ENCODE assay signal across 1 cellular context in genomic region chr2:128321784-128322650, GRCh38.
TF ChIP-seq lines count a peak whose summit lies in the region.

No MANE protein-coding gene starts in this region.

TF ChIP-seq in H1, 55 proteins besides CTCF, POLR2A, EP300 and RAD21 (continued from another document):
- no peak for TF ChIP-seq SUZ12 (IDR thresholded peaks at IDR 0.05; ENCODE audit: low read length)
- TF ChIP-seq ASH2L (IDR thresholded peaks at IDR 0.05; ENCODE audit: low read length) = peak; percentile 36
- no peak for TF ChIP-seq NRF1 (IDR thresholded peaks at IDR 0.05; ENCODE audit: low read depth, low read length)
- no peak for TF ChIP-seq SIRT6 (IDR thresholded peaks at IDR 0.05; ENCODE audit: low read length)
- no peak; the same call in 1 of the 2 replicates for TF ChIP-seq CHD2 (IDR thresholded peaks at IDR 0.05; ENCODE audit: low read length)
- no peak for TF ChIP-seq KDM1A (IDR thresholded peaks at IDR 0.05; ENCODE audit: borderline replicate concordance, low read length)
- TF ChIP-seq SIX5 (IDR thresholded peaks at IDR 0.05; ENCODE audit: low read depth, low read length) = no peak
- TF ChIP-seq SRF (IDR thresholded peaks at IDR 0.05; ENCODE audit: low read depth, low read length) = 0 out of 2 replicates have a peak, but pooled peaks have one; percentile 6
- no peak for TF ChIP-seq CBX8 (IDR thresholded peaks at IDR 0.05; ENCODE audit: borderline replicate concordance, low read depth, low read length)
- no peak for TF ChIP-seq CHD7 (IDR thresholded peaks at IDR 0.05; ENCODE audit: insufficient replicate concordance, low read length)
- TF ChIP-seq TAF1 (IDR thresholded peaks at IDR 0.05; ENCODE audit: low read depth, low read length) = peak; percentile 80
- TF ChIP-seq YY1 (IDR thresholded peaks at IDR 0.05; ENCODE audit: low read depth, low read length) = peak; percentile 26; the same call in 1 of the 2 replicates
- no peak for TF ChIP-seq CTBP2 (IDR thresholded peaks at IDR 0.05; ENCODE audit: borderline replicate concordance, insufficient read depth, insufficient read length, low read length)
- TF ChIP-seq GTF2F1 (IDR thresholded peaks at IDR 0.05; ENCODE audit: borderline replicate concordance, low read depth, low read length) = no peak
- peak; percentile 88 for TF ChIP-seq BACH1 (IDR thresholded peaks at IDR 0.05; ENCODE audit: low read length)
- TF ChIP-seq ZNF274 (IDR thresholded peaks at IDR 0.05; ENCODE audit: borderline replicate concordance, extremely low read depth, low read length) = no peak
- TF ChIP-seq, protein P1, sequence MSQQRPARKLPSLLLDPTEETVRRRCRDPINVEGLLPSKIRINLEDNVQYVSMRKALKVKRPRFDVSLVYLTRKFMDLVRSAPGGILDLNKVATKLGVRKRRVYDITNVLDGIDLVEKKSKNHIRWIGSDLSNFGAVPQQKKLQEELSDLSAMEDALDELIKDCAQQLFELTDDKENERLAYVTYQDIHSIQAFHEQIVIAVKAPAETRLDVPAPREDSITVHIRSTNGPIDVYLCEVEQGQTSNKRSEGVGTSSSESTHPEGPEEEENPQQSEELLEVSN (IDR thresholded peaks at IDR 0.05) = peak; percentile 42; the same call in 1 of the 2 replicates
- 0 out of 4 replicates have a peak, but pooled peaks have one; percentile 3 to 64 for TF ChIP-seq SIN3A (conservative IDR thresholded peaks at IDR 0.05 in 1 of 2, IDR thresholded peaks at IDR 0.05 in 1 of 2; ENCODE audit: low read depth in 1 of 2, low read length in 2 of 2)
- TF ChIP-seq SAP30 (IDR thresholded peaks at IDR 0.05; ENCODE audit: insufficient read depth, insufficient replicate concordance, low read length) = no peak
- TF ChIP-seq, protein P2, sequence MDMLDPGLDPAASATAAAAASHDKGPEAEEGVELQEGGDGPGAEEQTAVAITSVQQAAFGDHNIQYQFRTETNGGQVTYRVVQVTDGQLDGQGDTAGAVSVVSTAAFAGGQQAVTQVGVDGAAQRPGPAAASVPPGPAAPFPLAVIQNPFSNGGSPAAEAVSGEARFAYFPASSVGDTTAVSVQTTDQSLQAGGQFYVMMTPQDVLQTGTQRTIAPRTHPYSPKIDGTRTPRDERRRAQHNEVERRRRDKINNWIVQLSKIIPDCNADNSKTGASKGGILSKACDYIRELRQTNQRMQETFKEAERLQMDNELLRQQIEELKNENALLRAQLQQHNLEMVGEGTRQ (IDR thresholded peaks at IDR 0.05; ENCODE audit: low read length) = no peak
- TF ChIP-seq POLR2AphosphoS5 (IDR thresholded peaks at IDR 0.05; ENCODE audit: low read depth, low read length) = peak; percentile 35; the same call in 1 of the 2 replicates
- TF ChIP-seq SP2 (IDR thresholded peaks at IDR 0.05; ENCODE audit: low read length) = no peak
- TF ChIP-seq, protein P3, sequence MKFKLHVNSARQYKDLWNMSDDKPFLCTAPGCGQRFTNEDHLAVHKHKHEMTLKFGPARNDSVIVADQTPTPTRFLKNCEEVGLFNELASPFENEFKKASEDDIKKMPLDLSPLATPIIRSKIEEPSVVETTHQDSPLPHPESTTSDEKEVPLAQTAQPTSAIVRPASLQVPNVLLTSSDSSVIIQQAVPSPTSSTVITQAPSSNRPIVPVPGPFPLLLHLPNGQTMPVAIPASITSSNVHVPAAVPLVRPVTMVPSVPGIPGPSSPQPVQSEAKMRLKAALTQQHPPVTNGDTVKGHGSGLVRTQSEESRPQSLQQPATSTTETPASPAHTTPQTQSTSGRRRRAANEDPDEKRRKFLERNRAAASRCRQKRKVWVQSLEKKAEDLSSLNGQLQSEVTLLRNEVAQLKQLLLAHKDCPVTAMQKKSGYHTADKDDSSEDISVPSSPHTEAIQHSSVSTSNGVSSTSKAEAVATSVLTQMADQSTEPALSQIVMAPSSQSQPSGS (IDR thresholded peaks at IDR 0.05; ENCODE audit: low read length) = no peak
- TF ChIP-seq POU5F1 (IDR thresholded peaks at IDR 0.05; ENCODE audit: low read depth, low read length) = no peak
- no peak for TF ChIP-seq KDM5A (IDR thresholded peaks at IDR 0.05; ENCODE audit: low read length)
- peak; percentile 44; the same call in 1 of the 2 replicates for TF ChIP-seq PHF8 (conservative IDR thresholded peaks at IDR 0.05; ENCODE audit: low read depth, low read length)
- no peak for TF ChIP-seq JUN (IDR thresholded peaks at IDR 0.05; ENCODE audit: low read depth, low read length)
- TF ChIP-seq FOSL1 (IDR thresholded peaks at IDR 0.05; ENCODE audit: insufficient read depth, low read depth, low read length) = no peak
- no peak for TF ChIP-seq JUND (IDR thresholded peaks at IDR 0.05; ENCODE audit: low read length)
- no peak for TF ChIP-seq CBX5 (IDR thresholded peaks at IDR 0.05; ENCODE audit: low read depth, low read length)
- no peak for TF ChIP-seq CREB1 (IDR thresholded peaks at IDR 0.05)
- TF ChIP-seq RNF2 (IDR thresholded peaks at IDR 0.05; ENCODE audit: borderline replicate concordance, low read depth, low read length, missing control alignments, poor library complexity, severe bottlenecking) = no peak
- no peak for TF ChIP-seq RFX5 (IDR thresholded peaks at IDR 0.05; ENCODE audit: borderline replicate concordance, low read depth, low read length)
- TF ChIP-seq SP4 (IDR thresholded peaks at IDR 0.05; ENCODE audit: low read length) = no peak
- TF ChIP-seq EGR1 (IDR thresholded peaks at IDR 0.05; ENCODE audit: borderline replicate concordance, low read depth, low read length) = 0 out of 2 replicates have a peak, but pooled peaks have one; percentile 55
- peak in 1 of 2 experiments; percentile 19; a peak in 1 of 4 replicates for TF ChIP-seq HDAC2 (IDR thresholded peaks at IDR 0.05; ENCODE audit: borderline replicate concordance in 1 of 2, low read depth in 2 of 2, low read length in 2 of 2)
- no peak for TF ChIP-seq EZH2 (IDR thresholded peaks at IDR 0.05; ENCODE audit: low read depth, low read length, severe bottlenecking)
TF ChIP-seq in H1: peak in this region for 18.
